ENCODE assay signal across 8 cellular contexts in the genomic region with DNA sequence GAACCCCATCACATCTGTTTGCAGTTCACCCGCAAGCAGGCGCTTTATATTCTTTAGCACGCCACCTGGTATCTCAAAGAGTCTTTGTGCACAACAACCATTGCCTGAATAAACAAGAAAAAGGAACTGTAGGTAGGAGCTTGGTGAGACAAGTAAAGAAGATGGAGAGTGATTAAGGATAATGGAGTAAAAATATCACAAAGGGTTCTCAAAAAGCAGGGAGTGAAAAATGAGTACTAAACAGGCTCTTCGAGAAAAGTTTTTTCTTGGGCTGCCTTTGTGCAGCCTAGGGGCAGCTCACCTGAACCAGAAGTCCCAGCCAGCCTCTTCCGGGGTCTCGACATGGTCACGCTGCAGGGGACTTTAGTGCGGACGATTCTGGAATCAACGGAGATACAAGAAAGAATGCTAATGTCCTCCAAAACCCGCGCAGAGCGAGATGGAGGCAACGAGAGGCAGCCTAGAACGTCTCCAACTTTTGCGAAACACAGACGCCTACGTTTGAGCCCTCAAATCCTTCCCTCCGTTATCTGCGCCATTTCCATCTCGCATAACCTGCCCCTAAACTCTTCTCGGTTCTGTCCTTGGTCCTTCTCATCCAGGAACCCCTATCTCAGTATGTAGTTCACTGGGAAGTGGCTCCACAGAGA. TPM values are rescaled to one million over a fixed set of nuclear protein-coding genes. Genes with fewer than 3 reads are reported as not detected.
A peak's percentile ranks its signal among the peaks of the same experiment; 100 is the strongest.
DNase-seq lines count a peak whose midpoint lies in the region; ATAC-seq and TF ChIP-seq lines count a peak whose summit lies in the region.

No MANE protein-coding gene starts in this region.

- H3K36me3 ChIP-seq in NT2/D1 (ENCODE audit: insufficient read depth, insufficient read length, low read length) (peaks cover 42% of the 10 kb centered on the region), left lung (peaks cover 0 to 33% of the 10 kb centered on the region in 2 donors)

- peaks cover 22% of the 10 kb centered on the region for H3K4me1 Mint-ChIP-seq in MCF 10A (ENCODE audit: insufficient read depth, unreplicated experiment)

- H3K4me3 ChIP-seq in NT2/D1 (ENCODE audit: insufficient read length, low read depth) = peak overlapping the region; percentile 90
- peak overlapping the region; percentile 90 to 91 for H3K4me3 ChIP-seq in left lung

- BruUV-seq in MCF 10A (replicated peaks; lab: Mats Ljungman, UMichigan) = no TSS peak

- peak overlapping the region; percentile 90 for H3K4me3 Mint-ChIP-seq in MCF 10A (ENCODE audit: unreplicated experiment)

- DNase-seq in stimulated activated CD4-positive, alpha-beta T cell treated with anti-CD3 and anti-CD28 coated beads, Interleukin-2, amount 100 ng/mL, for 24 hours = peak; percentile 20 to 39
- no peak for DNase-seq in stimulated activated CD4-positive, alpha-beta T cell treated with anti-CD3 and anti-CD28 coated beads, Interleukin-12 subunit alpha, Interleukin-12 subunit beta, amount 100 ng/mL, for 4 hours
- DNase-seq in NT2/D1 (ENCODE audit: low read depth, low spot score) (no peak), MCF 10A (ENCODE audit: unreplicated experiment) (no peak), left lung (no peak), substantia nigra (lab: John Stamatoyannopoulos, UW) (peak in 10 of 49 donors; percentile 4 to 61 (median 38)), 8988T (no peak)

- intact Hi-C loops in MCF 10A (cut with micrococcal nuclease) (loop anchor here (2.0 kb wide), 1 partner anchor 28 kb away; a partner anchor contains a TSS), left lung (cut with DNase I) (no loop called here)

- CTCF ChIA-PET in MCF 10A (lab: Yijun Ruan, JAX) = interaction anchor here (0.6 to 2.7 kb wide), 5 partner anchors 10 to 220 kb away, joined by 3 to 9 read pairs (median 3); a partner anchor contains a TSS

- H3K36me3 Mint-ChIP-seq in MCF 10A (ENCODE audit: insufficient read depth, unreplicated experiment) = peaks cover 27% of the 10 kb centered on the region

- no peaks in the 10 kb centered on the region for H3K9me3 ChIP-seq in NT2/D1 (ENCODE audit: insufficient read depth, low read length)
- no peaks in the 10 kb centered on the region for H3K9me3 ChIP-seq in left lung

- H3K9ac ChIP-seq in NT2/D1 (ENCODE audit: insufficient read length, low read depth) = peak overlapping the region; percentile 90

- peak; percentile 13 for ATAC-seq in HG03039 (IDR thresholded peaks at IDR 0.05; ENCODE audit: unreplicated experiment)
- peak; percentile 28 for ATAC-seq in left lung

- H3K27ac ChIP-seq in left lung = peak overlapping the region; percentile 55 to 78
- peak overlapping the region; percentile 58 for H3K27ac ChIP-seq in substantia nigra (ENCODE audit: low read depth, low read length, poor library complexity, severe bottlenecking)

- TF ChIP-seq CTCF in MCF 10A (IDR thresholded peaks at IDR 0.05; ENCODE audit: unreplicated experiment) (no peak), left lung (IDR thresholded peaks at IDR 0.05) (no peak)

- POLR2A ChIA-PET in MCF 10A (lab: Yijun Ruan, JAX) = interaction anchor here (0.7 to 5.3 kb wide), 6 partner anchors 12 to 133 kb away, joined by 3 to 52 read pairs (median 7); a partner anchor contains a TSS

- no peaks in the 10 kb centered on the region for H3K9me3 Mint-ChIP-seq in MCF 10A (ENCODE audit: unreplicated experiment)

- no peaks in the 10 kb centered on the region for H3K27me3 Mint-ChIP-seq in MCF 10A (ENCODE audit: insufficient read depth, unreplicated experiment)

- H3K27me3 ChIP-seq in NT2/D1 (ENCODE audit: insufficient read depth, insufficient read length) (no peaks in the 10 kb centered on the region), left lung (no peaks in the 10 kb centered on the region)

- H3K4me1 ChIP-seq in NT2/D1 (ENCODE audit: insufficient read depth, insufficient read length) = no peaks in the 10 kb centered on the region
- peaks cover 18 to 49% of the 10 kb centered on the region in 2 donors for H3K4me1 ChIP-seq in left lung

- peak overlapping the region; percentile 83 for H3K27ac Mint-ChIP-seq in MCF 10A (ENCODE audit: low read depth, unreplicated experiment)

RNA-seq across cellular contexts. Expression of a gene that starts 0.5 kb away (rescaled TPM):
- total RNA-seq in MCF 10A (2022) (33.4 and 34.8 TPM in 2 replicates), left lung (10 to 100 TPM; 32.5 to 34.7 TPM)

RNA-seq across cellular contexts. Expression of a gene that starts 0.7 kb away (rescaled TPM):
- total RNA-seq in MCF 10A (2022) = 18.9 and 20.1 TPM in 2 replicates
- total RNA-seq in left lung = 10 to 100 TPM; 31.5 to 48.8 TPM

RNA-seq across cellular contexts. Expression of a gene that starts 23.5 kb away (rescaled TPM):
- total RNA-seq in MCF 10A (2022) (not detected in 2 replicates), left lung (under 1 TPM; 0.12 to 0.29 TPM)

RNA-seq across cellular contexts. Expression of a gene that starts 28.2 kb away (rescaled TPM):
- total RNA-seq in MCF 10A (2022) (45.2 and 47.9 TPM in 2 replicates), left lung (10 to 100 TPM; 42.5 to 45.2 TPM)

RNA-seq across cellular contexts. Expression of a gene that starts 28.9 kb away (rescaled TPM):
- total RNA-seq in MCF 10A (2022) (19.3 and 26.7 TPM in 2 replicates), left lung (10 to 100 TPM; 16.4 to 24.4 TPM)

Comparison
In these comparisons a context has a peak if more than half of its experiments do, and no peak if none do; other contexts are left out.
1. DNase-seq: peak in stimulated activated CD4-positive, alpha-beta T cell treated with anti-CD3 and anti-CD28 coated beads, Interleukin-2, amount 100 ng/mL, for 24 hours (2 of 2); none in stimulated activated CD4-positive, alpha-beta T cell treated with anti-CD3 and anti-CD28 coated beads, Interleukin-12 subunit alpha, Interleukin-12 subunit beta, amount 100 ng/mL, for 4 hours (single experiment), NT2/D1 (single experiment), MCF 10A (single experiment), left lung (0 of 2) and 8988T (single experiment).